Comparison of ENCODE assay signal across 31 cellular contexts in genomic region chr2:133476931-133477613, GRCh38.
"Had no signal": no experiment of that assay in that cellular context is flagged by ENCODE, and none has a peak within 500 bp of the region (broad histone marks: within the 10 kb centered on the region; RNA-seq: fewer than 3 reads in every experiment).

No MANE protein-coding gene starts in this region.

- H3K4me3 Mint-ChIP-seq: activated naive CD8-positive, alpha-beta T cell treated with anti-CD3 and anti-CD28 coated beads for 36 hours; brain; nephron progenitor cell; stimulated activated naive B cell treated with anti-CD40 and anti-IgM and Interleukin-4, amounts not matched to agents 10 μg/mL and 1 μg/mL and 100 μg/mL, for 72 hours; T-helper 17 cell had no signal

- H3K9me3 ChIP-seq: ascending aorta, colonic mucosa, heart right ventricle, left ventricle myocardium inferior, neutrophil, stomach, tibial artery, upper lobe of right lung had no signal

- H3K9me3 Mint-ChIP-seq: activated naive CD8-positive, alpha-beta T cell treated with anti-CD3 and anti-CD28 coated beads for 36 hours; nephron progenitor cell; stimulated activated naive B cell treated with anti-CD40 and anti-IgM and Interleukin-4, amounts not matched to agents 10 μg/mL and 1 μg/mL and 100 μg/mL, for 72 hours had no signal

- H3K4me3 ChIP-seq: ascending aorta, cardiac muscle cell, colonic mucosa, heart right ventricle, left ventricle myocardium inferior, lung, stomach, tibial artery, upper lobe of right lung had no signal

- H3K27me3 Mint-ChIP-seq: brain had no signal

- H3K27ac ChIP-seq: ascending aorta, cardiac muscle cell, colonic mucosa, heart right ventricle, left ventricle myocardium inferior, neutrophil, stomach, tibial artery, upper lobe of right lung, WERI-Rb-1 had no signal

- H3K36me3 Mint-ChIP-seq: activated naive CD8-positive, alpha-beta T cell treated with anti-CD3 and anti-CD28 coated beads for 36 hours; brain; stimulated activated naive B cell treated with anti-CD40 and anti-IgM and Interleukin-4, amounts not matched to agents 10 μg/mL and 1 μg/mL and 100 μg/mL, for 72 hours had no signal

- H3K4me1 Mint-ChIP-seq: activated naive CD8-positive, alpha-beta T cell treated with anti-CD3 and anti-CD28 coated beads for 36 hours; nephron progenitor cell; stimulated activated naive B cell treated with anti-CD40 and anti-IgM and Interleukin-4, amounts not matched to agents 10 μg/mL and 1 μg/mL and 100 μg/mL, for 72 hours; T-helper 17 cell had no signal

- H3K36me3 ChIP-seq: ascending aorta, cardiac muscle cell, colonic mucosa, heart right ventricle, left ventricle myocardium inferior, neutrophil, stomach, tibial artery, upper lobe of right lung, WERI-Rb-1 had no signal

- H3K4me1 ChIP-seq: ascending aorta, colonic mucosa, stomach, tibial artery, upper lobe of right lung had no signal

- H3K27me3 ChIP-seq: ascending aorta, cardiac muscle cell, colonic mucosa, heart right ventricle, neutrophil, stomach, tibial artery, upper lobe of right lung had no signal

- DNase-seq: activated CD4-positive, alpha-beta T cell treated with anti-CD3 and anti-CD28 coated beads for 48 hours; activated CD4-positive, alpha-beta T cell treated with anti-CD3 and anti-CD28 coated beads, Interleukin-2, amount 50 U/mL, for 48 hours; activated CD8-positive, alpha-beta memory T cell treated with anti-CD3 and anti-CD28 coated beads for 24 hours; activated effector memory CD4-positive, alpha-beta T cell treated with Interleukin-2 at 50 U/mL for 16 hours; activated naive CD4-positive, alpha-beta T cell treated with Interleukin-2 at 50 U/mL for 16 hours; activated naive CD8-positive, alpha-beta T cell treated with anti-CD3 and anti-CD28 coated beads for 36 hours; cerebellar nuclear complex; colonic mucosa; effector CD8-positive, alpha-beta T cell; erythroblast; foreskin fibroblast; heart right ventricle; left ventricle myocardium inferior; nephron progenitor cell; retina; stimulated activated CD4-positive, alpha-beta T cell treated with anti-CD3 and anti-CD28 coated beads, Interleukin-15, amount 100 ng/mL, for 24 hours; stimulated activated CD4-positive, alpha-beta T cell treated with anti-CD3 and anti-CD28 coated beads, Interleukin-2, amount 100 ng/mL, for 24 hours; stimulated activated naive B cell treated with anti-CD40 and anti-IgM and Interleukin-4, amounts not matched to agents 10 μg/mL and 1 μg/mL and 100 μg/mL, for 72 hours; stomach; T-helper 17 cell; T1000; tibial artery; upper lobe of right lung; WERI-Rb-1 had no signal

- H3K27ac Mint-ChIP-seq: activated naive CD8-positive, alpha-beta T cell treated with anti-CD3 and anti-CD28 coated beads for 36 hours; brain; nephron progenitor cell; progenitor cell of endocrine pancreas; stimulated activated naive B cell treated with anti-CD40 and anti-IgM and Interleukin-4, amounts not matched to agents 10 μg/mL and 1 μg/mL and 100 μg/mL, for 72 hours; T-helper 17 cell had no signal

- ATAC-seq: activated CD4-positive, CD25-positive, alpha-beta regulatory T cell treated with anti-CD3 and anti-CD28 coated beads, Interleukin-2, amount 50 U/mL, for 24 hours; heart right ventricle; stimulated activated naive B cell treated with anti-CD40 and anti-IgM and Interleukin-4, amounts not matched to agents 10 μg/mL and 1 μg/mL and 100 μg/mL, for 72 hours; T-helper 17 cell; upper lobe of right lung had no signal
